Comparison of ENCODE assay signal across 8 cellular contexts in the genomic region with DNA sequence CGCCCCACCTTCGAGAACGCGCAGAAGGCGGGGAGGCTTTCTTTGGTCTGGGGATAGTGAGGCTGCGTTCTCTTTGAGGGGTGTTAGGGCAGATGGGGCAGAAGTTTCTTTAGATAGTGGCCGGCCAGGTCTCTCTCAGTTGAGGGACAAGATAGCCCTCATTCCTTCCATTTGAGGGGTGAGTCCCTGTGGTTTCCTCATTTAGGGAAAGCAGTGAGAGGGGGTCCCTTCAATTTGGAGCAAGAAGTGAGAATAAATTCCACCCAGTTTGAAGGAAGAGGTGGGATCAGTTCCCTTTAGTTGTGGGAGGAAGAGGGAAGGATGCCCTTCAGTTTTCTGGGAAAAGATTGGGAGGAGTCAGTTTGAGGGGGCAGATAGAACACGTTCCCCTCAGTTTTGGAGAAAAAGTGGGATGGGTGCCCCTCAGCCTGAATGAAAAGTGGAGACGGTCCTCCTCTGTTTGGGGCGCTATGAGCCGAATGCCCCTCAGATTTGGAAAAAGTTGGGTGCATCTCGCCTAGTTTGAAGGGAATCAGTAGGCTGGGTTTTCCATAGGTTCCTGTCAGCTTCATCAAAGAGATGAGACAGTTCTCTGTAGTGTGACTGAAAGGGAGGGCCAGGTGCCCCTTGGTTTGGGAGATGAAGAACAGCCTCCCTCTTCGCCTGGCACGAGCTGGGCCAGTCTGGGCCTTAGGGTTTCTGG. TPM values are rescaled to one million over a fixed set of nuclear protein-coding genes. Genes with fewer than 3 reads are reported as not detected.
DNase-seq lines count a peak whose midpoint lies in the region; ATAC-seq and TF ChIP-seq lines count a peak whose summit lies in the region.

No MANE protein-coding gene starts in this region.

- intact Hi-C loops in right lobe of liver (cut with DNase I): no loop called here

- ATAC-seq in right lobe of liver (no peak), HG03442 (IDR thresholded peaks at IDR 0.05; ENCODE audit: unreplicated experiment) (no peak), HG03432 (IDR thresholded peaks at IDR 0.05; ENCODE audit: unreplicated experiment) (no peak)

- H3K27ac ChIP-seq in right lobe of liver: no peak overlapping the region

- no peaks in the 10 kb centered on the region for H3K27me3 Mint-ChIP-seq in activated naive CD4-positive, alpha-beta T cell treated with anti-CD3 and anti-CD28 coated beads, Interleukin-2, amount 50 U/mL, for 24 hours
- peaks cover 6% of the 10 kb centered on the region for H3K27me3 Mint-ChIP-seq in activated naive CD8-positive, alpha-beta T cell treated with anti-CD3 and anti-CD28 coated beads for 36 hours
- peaks cover 40% of the 10 kb centered on the region for H3K27me3 Mint-ChIP-seq in type B pancreatic cell

- H3K27me3 ChIP-seq in right lobe of liver: peaks cover 0 to 10% of the 10 kb centered on the region in 2 donors

- no peaks in the 10 kb centered on the region for H3K36me3 Mint-ChIP-seq in activated naive CD4-positive, alpha-beta T cell treated with anti-CD3 and anti-CD28 coated beads, Interleukin-2, amount 50 U/mL, for 24 hours
- peaks cover 6% of the 10 kb centered on the region for H3K36me3 Mint-ChIP-seq in activated naive CD8-positive, alpha-beta T cell treated with anti-CD3 and anti-CD28 coated beads for 36 hours
- H3K36me3 Mint-ChIP-seq in type B pancreatic cell: no peaks in the 10 kb centered on the region

- peaks cover 0 to 42% (median 0%) of the 10 kb centered on the region in 4 donors for H3K4me1 ChIP-seq in right lobe of liver

- H3K27ac Mint-ChIP-seq in activated naive CD4-positive, alpha-beta T cell treated with anti-CD3 and anti-CD28 coated beads, Interleukin-2, amount 50 U/mL, for 24 hours: peak overlapping the region; percentile 93
- peak overlapping the region; percentile 89 for H3K27ac Mint-ChIP-seq in activated naive CD8-positive, alpha-beta T cell treated with anti-CD3 and anti-CD28 coated beads for 36 hours
- peak overlapping the region; percentile 89 for H3K27ac Mint-ChIP-seq in type B pancreatic cell

- no peak for TF ChIP-seq POLR2A in right lobe of liver (IDR thresholded peaks at IDR 0.05)

- H3K4me1 Mint-ChIP-seq in activated naive CD4-positive, alpha-beta T cell treated with anti-CD3 and anti-CD28 coated beads, Interleukin-2, amount 50 U/mL, for 24 hours: peaks cover 45% of the 10 kb centered on the region
- peaks cover 43% of the 10 kb centered on the region for H3K4me1 Mint-ChIP-seq in activated naive CD8-positive, alpha-beta T cell treated with anti-CD3 and anti-CD28 coated beads for 36 hours
- H3K4me1 Mint-ChIP-seq in type B pancreatic cell (ENCODE audit: unreplicated experiment): peaks cover 22% of the 10 kb centered on the region

- DNase-seq in activated naive CD4-positive, alpha-beta T cell treated with anti-CD3 and anti-CD28 coated beads, Interleukin-2, amount 50 U/mL, for 16 hours: no peak
- no peak for DNase-seq in activated naive CD8-positive, alpha-beta T cell treated with anti-CD3 and anti-CD28 coated beads for 36 hours
- DNase-seq in right lobe of liver (peak in 1 of 3 donors; percentile 22), type B pancreatic cell (ENCODE audit: extremely low spot score, unreplicated experiment) (no peak), NCI-H1105 treated with DMSO at 0.1 percent for 48 hours (lab: John Stamatoyannopoulos, UW) (no peak)

- 11% methylated on average over 11 of the region's 14 CpGs for WGBS in right lobe of liver (ENCODE audit: insufficient coverage, low coverage, low lambda C conversion rate, missing lambda C conversion rate)

- peak overlapping the region; percentile 93 for H3K4me3 Mint-ChIP-seq in activated naive CD4-positive, alpha-beta T cell treated with anti-CD3 and anti-CD28 coated beads, Interleukin-2, amount 50 U/mL, for 24 hours
- peak overlapping the region; percentile 89 for H3K4me3 Mint-ChIP-seq in activated naive CD8-positive, alpha-beta T cell treated with anti-CD3 and anti-CD28 coated beads for 36 hours
- peak overlapping the region; percentile 84 for H3K4me3 Mint-ChIP-seq in type B pancreatic cell

- H3K4me3 ChIP-seq in right lobe of liver: peak overlapping the region; percentile 34 to 66 (median 58)

- no peaks in the 10 kb centered on the region for H3K36me3 ChIP-seq in right lobe of liver

- H3K9me3 Mint-ChIP-seq in activated naive CD4-positive, alpha-beta T cell treated with anti-CD3 and anti-CD28 coated beads, Interleukin-2, amount 50 U/mL, for 24 hours: no peaks in the 10 kb centered on the region
- H3K9me3 Mint-ChIP-seq in activated naive CD8-positive, alpha-beta T cell treated with anti-CD3 and anti-CD28 coated beads for 36 hours: no peaks in the 10 kb centered on the region
- H3K9me3 Mint-ChIP-seq in type B pancreatic cell: no peaks in the 10 kb centered on the region

- TF ChIP-seq CTCF in right lobe of liver (IDR thresholded peaks at IDR 0.05): no peak
- no peak for TF ChIP-seq CTCF in type B pancreatic cell (conservative IDR thresholded peaks at IDR 0.05)

- H3K9me3 ChIP-seq in right lobe of liver: no peaks in the 10 kb centered on the region

RNA-seq across cellular contexts. Expression of a gene that starts 0.6 kb away (rescaled TPM):
- total RNA-seq in activated naive CD8-positive, alpha-beta T cell treated with anti-CD3 and anti-CD28 coated beads for 36 hours: 10 to 100 TPM; 76.4 to 79.9 TPM
- total RNA-seq in right lobe of liver: 1 to 10 TPM; 2.3 to 9.6 (median 3.5) TPM
- 15.2 and 34.7 TPM in 2 replicates for total RNA-seq in type B pancreatic cell (ENCODE audit: low replicate concordance)

RNA-seq across cellular contexts. Expression of a gene that starts 0.9 kb away (rescaled TPM):
- 1 to 10 TPM; 5.8 to 6.1 TPM for total RNA-seq in activated naive CD8-positive, alpha-beta T cell treated with anti-CD3 and anti-CD28 coated beads for 36 hours
- under 1 TPM; 0.06 to 0.53 (median 0.15) TPM for total RNA-seq in right lobe of liver
- total RNA-seq in type B pancreatic cell (ENCODE audit: low replicate concordance): 1.0 and 4.4 TPM in 2 replicates

RNA-seq across cellular contexts. Expression of a gene that starts 20.9 kb away (rescaled TPM):
- total RNA-seq in activated naive CD8-positive, alpha-beta T cell treated with anti-CD3 and anti-CD28 coated beads for 36 hours: 10 to 100 TPM; 46.5 to 48.6 TPM
- total RNA-seq in right lobe of liver (10 to 100 TPM; 32.6 to 58.7 (median 40.5) TPM), type B pancreatic cell (ENCODE audit: low replicate concordance) (49.2 and 64.4 TPM in 2 replicates)

RNA-seq across cellular contexts. Expression of a gene that starts 31.5 kb away (rescaled TPM):
- 10 to 100 TPM; 30.8 to 37.0 TPM for total RNA-seq in activated naive CD8-positive, alpha-beta T cell treated with anti-CD3 and anti-CD28 coated beads for 36 hours
- total RNA-seq in right lobe of liver (under 1 TPM; 0.09 to 0.53 (median 0.20) TPM), type B pancreatic cell (ENCODE audit: low replicate concordance) (2.9 and 3.8 TPM in 2 replicates)

RNA-seq across cellular contexts. Expression of a gene that starts 48.9 kb away (rescaled TPM):
- 1 to 10 TPM; 4.3 to 4.5 TPM for total RNA-seq in activated naive CD8-positive, alpha-beta T cell treated with anti-CD3 and anti-CD28 coated beads for 36 hours
- 1 to 10 TPM; 1.8 to 8.0 (median 4.6) TPM for total RNA-seq in right lobe of liver
- total RNA-seq in type B pancreatic cell (ENCODE audit: low replicate concordance): 9.6 and 19.8 TPM in 2 replicates
